In the genomic region with DNA sequence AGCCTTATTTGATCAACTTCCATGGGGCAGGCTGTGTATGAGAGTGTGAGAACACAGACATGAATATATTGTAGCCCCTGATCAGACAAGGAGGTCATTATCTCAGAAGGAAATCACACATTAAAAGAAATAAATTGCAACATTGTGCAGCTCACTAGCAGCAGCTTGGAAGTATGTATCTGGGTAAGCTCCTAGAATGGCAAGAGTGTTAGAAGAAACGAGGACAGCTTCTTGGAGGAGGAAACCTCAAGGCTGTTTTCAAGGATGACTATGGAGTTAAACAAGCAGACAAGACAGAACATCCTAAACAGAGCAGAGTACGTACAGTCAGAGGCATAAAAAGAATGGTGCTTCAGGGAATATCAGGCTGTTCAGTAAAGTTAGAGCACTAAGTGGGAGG, we compare ENCODE assay signal across 8 cellular contexts.
"Had no signal": no experiment of that assay in that cellular context is flagged by ENCODE, and none has a peak within 500 bp of the region (broad histone marks: within the 10 kb centered on the region; RNA-seq: fewer than 3 reads in every experiment).

No MANE protein-coding gene starts in this region.

- DNase-seq: GDM1, GF-D8 had no signal

- FAIRE-seq: G401.6, GM12878, GM12891, GM12892, GM18507, GM19239 had no signal

- H3K4me3 ChIP-seq: GM12878 had no signal

- ATAC-seq: GM12878 had no signal
